Comparison of ENCODE assay signal across 8 cellular contexts in the genomic region with DNA sequence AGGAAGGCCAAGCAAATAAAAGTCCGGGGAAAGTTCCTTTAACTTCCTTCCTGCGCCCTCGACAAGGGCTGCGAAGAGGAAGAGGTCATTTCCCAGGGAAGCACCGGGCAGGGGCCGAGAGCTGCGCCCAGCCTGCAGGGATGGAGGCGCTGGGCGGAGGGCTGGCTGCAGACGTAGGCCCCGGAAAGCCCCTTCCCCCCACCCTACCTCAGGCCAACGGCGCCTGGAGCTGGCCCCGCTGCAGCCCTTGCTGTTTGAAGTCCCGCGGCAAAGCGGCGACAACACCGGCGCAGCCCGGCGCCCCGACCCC.
DNase-seq lines count a peak whose midpoint lies in the region; TF ChIP-seq lines count a peak whose summit lies in the region.

No MANE protein-coding gene starts in this region.

- peaks cover 41% of the 10 kb centered on the region for H3K4me1 ChIP-seq in HUES6 (ENCODE audit: control insufficient read depth, insufficient read depth, low read length)
- peaks cover 46% of the 10 kb centered on the region for H3K4me1 ChIP-seq in smooth muscle cell (ENCODE audit: low read depth)

- H3K27me3 Mint-ChIP-seq in activated CD4-positive, alpha-beta T cell treated with anti-CD3 and anti-CD28 coated beads, Interleukin-2, amount 10 ng/mL, durations not matched to agents 7 days and 5 days, result no peaks in the 10 kb centered on the region

- no peaks in the 10 kb centered on the region for H3K9me3 Mint-ChIP-seq in activated CD4-positive, alpha-beta T cell treated with anti-CD3 and anti-CD28 coated beads, Interleukin-2, amount 10 ng/mL, durations not matched to agents 7 days and 5 days

- H3K36me3 ChIP-seq in HUES6 (ENCODE audit: control insufficient read depth, insufficient read depth, low read length) (no peaks in the 10 kb centered on the region), smooth muscle cell (ENCODE audit: low read depth) (no peaks in the 10 kb centered on the region)

- no peak for DNase-seq in activated CD4-positive, alpha-beta T cell treated with anti-CD3 and anti-CD28 coated beads, Interleukin-2, amount 10 ng/mL, durations not matched to agents 7 days and 5 days
- DNase-seq in activated CD4-positive, alpha-beta T cell treated with anti-CD3 and anti-CD28 coated beads for 48 hours, result no peak
- DNase-seq in iPS-NIHi11 (ENCODE audit: low spot score) (peak; percentile 66), smooth muscle cell (lab: John Stamatoyannopoulos, UW; ENCODE audit: unreplicated experiment) (no peak), SK-N-DZ (ENCODE audit: low spot score) (no peak)
- no peak for DNase-seq in activated CD8-positive, alpha-beta memory T cell treated with anti-CD3 and anti-CD28 coated beads, Interleukin-2, amount 50 U/mL, for 48 hours

- H3K4me2 ChIP-seq in smooth muscle cell, result peak overlapping the region; percentile 96

- peak overlapping the region; percentile 87 for H3K4me3 Mint-ChIP-seq in activated CD4-positive, alpha-beta T cell treated with anti-CD3 and anti-CD28 coated beads, Interleukin-2, amount 10 ng/mL, durations not matched to agents 7 days and 5 days

- CTCF ChIA-PET in activated CD4-positive, alpha-beta T cell treated with anti-CD3 and anti-CD28 coated beads, Interleukin-2, amount 10 ng/mL, durations not matched to agents 7 days and 5 days (lab: Charles Lee), result interaction anchor here (0.5 to 2.9 kb wide), 14 partner anchors 10 to 283 kb away, joined by 3 to 17 read pairs (median 4); a partner anchor contains a TSS

- POLR2A ChIA-PET in activated CD4-positive, alpha-beta T cell treated with anti-CD3 and anti-CD28 coated beads, Interleukin-2, amount 10 ng/mL, durations not matched to agents 7 days and 5 days (lab: Charles Lee), result interaction anchor here (0.8 to 2.0 kb wide), 3 partner anchors 24 to 100 kb away, joined by 3 to 6 read pairs (median 5); a partner anchor contains a TSS

- H3K4me3 ChIP-seq in HUES6 (ENCODE audit: low read depth, low read length), result peak overlapping the region; percentile 73
- H3K4me3 ChIP-seq in smooth muscle cell, result peak overlapping the region; percentile 70

- no peak for TF ChIP-seq CTCF in smooth muscle cell (IDR thresholded peaks at IDR 0.05; ENCODE audit: borderline replicate concordance, insufficient read depth, poor library complexity, severe bottlenecking)

- peaks cover 33% of the 10 kb centered on the region for H3K79me2 ChIP-seq in smooth muscle cell (ENCODE audit: low read depth)

- H3K9ac ChIP-seq in HUES6 (ENCODE audit: low read length) (peak overlapping the region; percentile 79), smooth muscle cell (ENCODE audit: low read depth) (peak overlapping the region; percentile 70)

- peaks cover 18% of the 10 kb centered on the region for H3K36me3 Mint-ChIP-seq in activated CD4-positive, alpha-beta T cell treated with anti-CD3 and anti-CD28 coated beads, Interleukin-2, amount 10 ng/mL, durations not matched to agents 7 days and 5 days (ENCODE audit: low read depth)

- H3K27me3 ChIP-seq in HUES6 (ENCODE audit: control insufficient read depth, insufficient read depth, low read length) (peaks cover 54% of the 10 kb centered on the region), smooth muscle cell (ENCODE audit: low read depth) (no peaks in the 10 kb centered on the region)

- H3K9me3 ChIP-seq in HUES6 (ENCODE audit: control insufficient read depth, insufficient read depth, low read depth, low read length), result no peaks in the 10 kb centered on the region
- no peaks in the 10 kb centered on the region for H3K9me3 ChIP-seq in smooth muscle cell (replicated peaks; ENCODE audit: low read depth)

- H3K27ac Mint-ChIP-seq in activated CD4-positive, alpha-beta T cell treated with anti-CD3 and anti-CD28 coated beads, Interleukin-2, amount 10 ng/mL, durations not matched to agents 7 days and 5 days, result peak overlapping the region; percentile 95

- H2AFZ ChIP-seq in smooth muscle cell (ENCODE audit: low read depth), result peak overlapping the region; percentile 9

- peaks cover 41% of the 10 kb centered on the region for H4K20me1 ChIP-seq in smooth muscle cell (ENCODE audit: low read depth)

- peaks cover 28% of the 10 kb centered on the region for H3F3A ChIP-seq in smooth muscle cell (ENCODE audit: low read depth)

- H3K27ac ChIP-seq in HUES6 (ENCODE audit: low read depth, low read length) (no peak overlapping the region), angular gyrus (ENCODE audit: low read depth, low read length) (peak overlapping the region; percentile 60), smooth muscle cell (ENCODE audit: low read depth) (peak overlapping the region; percentile 87)

- 3% methylated on average over 10 of the region's 23 CpGs for WGBS in smooth muscle cell (ENCODE audit: low lambda C conversion rate)

- H3K4me1 Mint-ChIP-seq in activated CD4-positive, alpha-beta T cell treated with anti-CD3 and anti-CD28 coated beads, Interleukin-2, amount 10 ng/mL, durations not matched to agents 7 days and 5 days, result peaks cover 61% of the 10 kb centered on the region
